In the genomic region with DNA sequence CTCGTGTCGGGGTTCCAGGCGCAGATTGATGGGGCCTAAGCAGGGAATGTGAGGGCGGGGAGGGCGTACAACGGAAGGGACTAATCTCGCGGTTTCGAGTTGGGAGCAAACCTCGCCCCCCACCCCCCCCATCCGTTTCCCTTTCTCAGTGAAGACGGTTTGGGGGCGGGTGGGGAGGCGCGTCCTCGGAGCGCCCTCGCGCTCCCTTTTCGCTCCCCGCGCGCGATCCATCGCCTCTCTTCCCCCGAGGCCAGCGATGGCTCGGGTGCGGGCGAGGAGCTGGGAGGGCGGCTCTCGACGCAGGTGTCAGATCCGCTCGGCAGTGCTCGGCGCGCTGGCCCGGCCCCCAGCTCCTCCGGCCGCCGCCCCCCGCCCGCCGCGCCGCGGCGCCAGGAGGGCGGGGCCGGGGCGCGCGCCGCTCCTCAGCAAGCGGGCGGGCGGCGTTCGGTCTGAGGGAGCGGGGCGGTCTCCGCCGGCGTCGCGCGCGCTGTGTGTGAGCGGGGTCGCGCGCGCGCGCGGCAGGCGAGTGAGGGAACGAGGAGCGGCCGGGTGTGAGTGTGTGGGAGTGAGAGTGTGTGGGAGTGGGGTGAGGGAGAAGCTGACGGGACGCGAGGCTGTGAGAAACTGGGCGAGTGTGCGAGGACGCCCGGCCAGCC, we compare ENCODE assay signal across 8 cellular contexts. TPM values are rescaled to one million over a fixed set of nuclear protein-coding genes. Genes with fewer than 3 reads are reported as not detected.
A peak's percentile ranks its signal among the peaks of the same experiment; 100 is the strongest.
DNase-seq lines count a peak whose midpoint lies in the region; ATAC-seq and TF ChIP-seq lines count a peak whose summit lies in the region.

A gene with protein sequence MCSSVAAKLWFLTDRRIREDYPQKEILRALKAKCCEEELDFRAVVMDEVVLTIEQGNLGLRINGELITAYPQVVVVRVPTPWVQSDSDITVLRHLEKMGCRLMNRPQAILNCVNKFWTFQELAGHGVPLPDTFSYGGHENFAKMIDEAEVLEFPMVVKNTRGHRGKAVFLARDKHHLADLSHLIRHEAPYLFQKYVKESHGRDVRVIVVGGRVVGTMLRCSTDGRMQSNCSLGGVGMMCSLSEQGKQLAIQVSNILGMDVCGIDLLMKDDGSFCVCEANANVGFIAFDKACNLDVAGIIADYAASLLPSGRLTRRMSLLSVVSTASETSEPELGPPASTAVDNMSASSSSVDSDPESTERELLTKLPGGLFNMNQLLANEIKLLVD (plus strand): TSS at position 516 of the 656 bp plus-strand sequence. CDS start 15,876 bp downstream, outside the sequence.

- CTCF ChIA-PET in activated naive CD4-positive, alpha-beta T cell treated with anti-CD3 and anti-CD28 coated beads for 36 hours (lab: Charles Lee), result interaction anchor here (0.6 to 1.6 kb wide), 2 partner anchors 13 to 192 kb away, joined by 5 read pairs; no protein-coding TSS in a partner anchor

- peak within 1 kb of the TSS; percentile 30 for H3K27ac Mint-ChIP-seq in activated naive CD4-positive, alpha-beta T cell treated with anti-CD3 and anti-CD28 coated beads for 36 hours

- H3K27me3 ChIP-seq in neutrophil, result peaks cover 43% of the 10 kb centered on the region

- H3K4me1 ChIP-seq in neutrophil (ENCODE audit: control insufficient read depth in 1 of 2, insufficient read depth in 1 of 2, low read depth in 1 of 2, low read length in 1 of 2), result peaks cover 11 to 12% of the 10 kb centered on the region in 2 experiments

- peak; percentile 78 for ATAC-seq in GM21529 (IDR thresholded peaks at IDR 0.05; ENCODE audit: unreplicated experiment)

- H3K27ac ChIP-seq in neutrophil, result peak within 1 kb of the TSS; percentile 42

- TF ChIP-seq POLR2A in Raji (IDR thresholded peaks at IDR 0.05; ENCODE audit: insufficient read depth, low read depth, low read length), result peak; percentile 77

- TF ChIP-seq CTCF in neutrophil (IDR thresholded peaks at IDR 0.05), result no peak

- peak within 1 kb of the TSS; percentile 91 for H3K4me3 Mint-ChIP-seq in activated naive CD4-positive, alpha-beta T cell treated with anti-CD3 and anti-CD28 coated beads for 36 hours

- intact Hi-C loops in activated naive CD4-positive, alpha-beta T cell treated with anti-CD3 and anti-CD28 coated beads for 36 hours (cut with micrococcal nuclease), result loop anchor here (2.0 to 5.0 kb wide), 2 partner anchors 195 to 251 kb away; partner anchors contain the start of gene M6PR

- no peaks in the 10 kb centered on the region for H3K36me3 ChIP-seq in neutrophil

- peaks cover 25% of the 10 kb centered on the region for H3K4me1 Mint-ChIP-seq in activated naive CD4-positive, alpha-beta T cell treated with anti-CD3 and anti-CD28 coated beads for 36 hours (ENCODE audit: low read depth)

- DNase-seq in DMS 273 (lab: John Stamatoyannopoulos, UW; ENCODE audit: unreplicated experiment), result peak; percentile 93
- DNase-seq in KG1 (lab: John Stamatoyannopoulos, UW), result peak; percentile 77
- DNase-seq in activated naive CD4-positive, alpha-beta T cell treated with anti-CD3 and anti-CD28 coated beads for 36 hours, result peak; percentile 68
- DNase-seq in germinal center (ENCODE audit: low spot score), result peak; percentile 85
- peak; percentile 59 for DNase-seq in stromal cell of bone marrow (ENCODE audit: low read depth)

- H3K9me3 Mint-ChIP-seq in activated naive CD4-positive, alpha-beta T cell treated with anti-CD3 and anti-CD28 coated beads for 36 hours, result no peaks in the 10 kb centered on the region

- peak within 1 kb of the TSS; percentile 77 to 95 for H3K4me3 ChIP-seq in neutrophil (ENCODE audit: low read depth in 1 of 2, low read length in 1 of 2)

- no peaks in the 10 kb centered on the region for H3K36me3 Mint-ChIP-seq in activated naive CD4-positive, alpha-beta T cell treated with anti-CD3 and anti-CD28 coated beads for 36 hours (ENCODE audit: low read depth)

- no peaks in the 10 kb centered on the region for H3K9me3 ChIP-seq in neutrophil

- H3K27me3 Mint-ChIP-seq in activated naive CD4-positive, alpha-beta T cell treated with anti-CD3 and anti-CD28 coated beads for 36 hours (ENCODE audit: low read depth), result no peaks in the 10 kb centered on the region

RNA-seq across cellular contexts. Expression of the gene that starts here (rescaled TPM):
- total RNA-seq in activated naive CD4-positive, alpha-beta T cell treated with anti-CD3 and anti-CD28 coated beads for 36 hours, result 1 to 10 TPM; 5.2 to 5.5 TPM

Comparison
In these comparisons a context has a peak if more than half of its experiments do, and no peak if none do; other contexts are left out.
1. Peak in every context shown above with its lines: DNase-seq, ATAC-seq, H3K4me3 ChIP-seq and H3K27ac ChIP-seq.